In genomic region chr5:155772009-155772662, GRCh38 we compare ENCODE assay signal across 1 cellular context.
TF ChIP-seq lines count a peak whose summit lies in the region.

No MANE protein-coding gene starts in this region.

TF ChIP-seq in GM23338, 12 proteins besides CTCF, POLR2A, EP300 and RAD21 (continued from another document):
- TF ChIP-seq NANOG (IDR thresholded peaks at IDR 0.05; ENCODE audit: borderline replicate concordance): no peak
- TF ChIP-seq POLR2AphosphoS5 (IDR thresholded peaks at IDR 0.05; ENCODE audit: low read depth): no peak
- no peak for TF ChIP-seq ETS1 (IDR thresholded peaks at IDR 0.05)
- TF ChIP-seq JUNB (IDR thresholded peaks at IDR 0.05; ENCODE audit: unreplicated experiment): no peak
- TF ChIP-seq EZH2phosphoT487 (IDR thresholded peaks at IDR 0.05; ENCODE audit: unreplicated experiment): no peak
- TF ChIP-seq REST (IDR thresholded peaks at IDR 0.05; ENCODE audit: unreplicated experiment): no peak
- TF ChIP-seq, protein P1, sequence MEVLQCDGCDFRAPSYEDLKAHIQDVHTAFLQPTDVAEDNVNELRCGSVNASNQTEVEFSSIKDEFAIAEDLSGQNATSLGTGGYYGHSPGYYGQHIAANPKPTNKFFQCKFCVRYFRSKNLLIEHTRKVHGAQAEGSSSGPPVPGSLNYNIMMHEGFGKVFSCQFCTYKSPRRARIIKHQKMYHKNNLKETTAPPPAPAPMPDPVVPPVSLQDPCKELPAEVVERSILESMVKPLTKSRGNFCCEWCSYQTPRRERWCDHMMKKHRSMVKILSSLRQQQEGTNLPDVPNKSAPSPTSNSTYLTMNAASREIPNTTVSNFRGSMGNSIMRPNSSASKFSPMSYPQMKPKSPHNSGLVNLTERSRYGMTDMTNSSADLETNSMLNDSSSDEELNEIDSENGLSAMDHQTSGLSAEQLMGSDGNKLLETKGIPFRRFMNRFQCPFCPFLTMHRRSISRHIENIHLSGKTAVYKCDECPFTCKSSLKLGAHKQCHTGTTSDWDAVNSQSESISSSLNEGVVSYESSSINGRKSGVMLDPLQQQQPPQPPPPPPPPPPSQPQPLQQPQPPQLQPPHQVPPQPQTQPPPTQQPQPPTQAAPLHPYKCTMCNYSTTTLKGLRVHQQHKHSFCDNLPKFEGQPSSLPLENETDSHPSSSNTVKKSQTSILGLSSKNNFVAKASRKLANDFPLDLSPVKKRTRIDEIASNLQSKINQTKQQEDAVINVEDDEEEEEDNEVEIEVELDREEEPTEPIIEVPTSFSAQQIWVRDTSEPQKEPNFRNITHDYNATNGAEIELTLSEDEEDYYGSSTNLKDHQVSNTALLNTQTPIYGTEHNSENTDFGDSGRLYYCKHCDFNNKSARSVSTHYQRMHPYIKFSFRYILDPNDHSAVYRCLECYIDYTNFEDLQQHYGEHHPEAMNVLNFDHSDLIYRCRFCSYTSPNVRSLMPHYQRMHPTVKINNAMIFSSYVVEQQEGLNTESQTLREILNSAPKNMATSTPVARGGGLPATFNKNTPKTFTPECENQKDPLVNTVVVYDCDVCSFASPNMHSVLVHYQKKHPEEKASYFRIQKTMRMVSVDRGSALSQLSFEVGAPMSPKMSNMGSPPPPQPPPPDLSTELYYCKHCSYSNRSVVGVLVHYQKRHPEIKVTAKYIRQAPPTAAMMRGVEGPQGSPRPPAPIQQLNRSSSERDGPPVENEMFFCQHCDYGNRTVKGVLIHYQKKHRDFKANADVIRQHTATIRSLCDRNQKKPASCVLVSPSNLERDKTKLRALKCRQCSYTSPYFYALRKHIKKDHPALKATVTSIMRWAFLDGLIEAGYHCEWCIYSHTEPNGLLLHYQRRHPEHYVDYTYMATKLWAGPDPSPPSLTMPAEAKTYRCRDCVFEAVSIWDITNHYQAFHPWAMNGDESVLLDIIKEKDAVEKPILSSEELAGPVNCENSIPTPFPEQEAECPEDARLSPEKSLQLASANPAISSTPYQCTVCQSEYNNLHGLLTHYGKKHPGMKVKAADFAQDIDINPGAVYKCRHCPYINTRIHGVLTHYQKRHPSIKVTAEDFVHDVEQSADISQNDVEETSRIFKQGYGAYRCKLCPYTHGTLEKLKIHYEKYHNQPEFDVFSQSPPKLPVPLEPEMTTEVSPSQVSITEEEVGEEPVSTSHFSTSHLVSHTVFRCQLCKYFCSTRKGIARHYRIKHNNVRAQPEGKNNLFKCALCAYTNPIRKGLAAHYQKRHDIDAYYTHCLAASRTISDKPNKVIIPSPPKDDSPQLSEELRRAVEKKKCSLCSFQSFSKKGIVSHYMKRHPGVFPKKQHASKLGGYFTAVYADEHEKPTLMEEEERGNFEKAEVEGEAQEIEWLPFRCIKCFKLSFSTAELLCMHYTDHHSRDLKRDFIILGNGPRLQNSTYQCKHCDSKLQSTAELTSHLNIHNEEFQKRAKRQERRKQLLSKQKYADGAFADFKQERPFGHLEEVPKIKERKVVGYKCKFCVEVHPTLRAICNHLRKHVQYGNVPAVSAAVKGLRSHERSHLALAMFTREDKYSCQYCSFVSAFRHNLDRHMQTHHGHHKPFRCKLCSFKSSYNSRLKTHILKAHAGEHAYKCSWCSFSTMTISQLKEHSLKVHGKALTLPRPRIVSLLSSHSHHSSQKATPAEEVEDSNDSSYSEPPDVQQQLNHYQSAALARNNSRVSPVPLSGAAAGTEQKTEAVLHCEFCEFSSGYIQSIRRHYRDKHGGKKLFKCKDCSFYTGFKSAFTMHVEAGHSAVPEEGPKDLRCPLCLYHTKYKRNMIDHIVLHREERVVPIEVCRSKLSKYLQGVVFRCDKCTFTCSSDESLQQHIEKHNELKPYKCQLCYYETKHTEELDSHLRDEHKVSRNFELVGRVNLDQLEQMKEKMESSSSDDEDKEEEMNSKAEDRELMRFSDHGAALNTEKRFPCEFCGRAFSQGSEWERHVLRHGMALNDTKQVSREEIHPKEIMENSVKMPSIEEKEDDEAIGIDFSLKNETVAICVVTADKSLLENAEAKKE (CRISPR knock-in tag; IDR thresholded peaks at IDR 0.05): no peak
- TF ChIP-seq CREB1 (CRISPR knock-in tag; IDR thresholded peaks at IDR 0.05; ENCODE audit: low read depth): no peak
